9 cellular contexts compared by ENCODE assay signal in the genomic region with DNA sequence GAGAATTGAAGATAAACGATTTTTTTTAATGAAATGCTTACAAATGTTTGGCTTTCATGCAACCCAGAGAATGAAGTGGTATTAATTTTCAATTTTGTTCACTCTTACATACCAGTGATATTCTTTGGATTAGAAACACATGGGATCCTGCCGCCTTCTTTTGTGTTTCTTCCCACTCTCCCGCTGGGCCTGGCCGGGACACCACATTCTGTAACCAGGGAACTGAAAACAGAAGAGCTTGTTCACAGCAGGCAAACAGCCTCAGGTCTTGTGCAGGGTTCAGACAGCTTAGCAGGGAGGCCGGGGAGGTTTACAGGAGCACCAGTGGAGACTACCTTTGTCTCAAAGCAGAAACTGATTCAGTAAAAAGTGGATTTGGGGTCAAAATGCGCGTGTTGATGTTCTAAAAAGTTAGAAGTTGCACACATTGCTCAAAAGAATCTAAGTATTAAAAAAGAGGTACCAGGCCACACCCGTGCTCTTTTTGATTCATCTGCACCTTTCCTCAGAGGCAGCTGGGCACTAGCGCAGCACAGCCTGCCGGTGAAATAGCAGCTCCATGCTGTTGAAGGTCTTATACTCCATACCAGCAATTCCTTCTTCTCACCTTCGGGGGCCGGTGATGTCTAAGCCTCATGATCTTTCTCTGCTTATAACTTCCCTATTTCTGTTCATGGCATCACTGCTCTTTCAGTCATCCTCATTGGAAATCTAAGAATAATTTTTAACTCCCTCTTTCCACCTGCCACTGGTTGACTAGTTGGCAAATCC.
DNase-seq lines count a peak whose midpoint lies in the region; ATAC-seq and TF ChIP-seq lines count a peak whose summit lies in the region.
"Had no signal": no experiment of that assay in that cellular context is flagged by ENCODE, and none has a peak within 500 bp of the region (broad histone marks: within the 10 kb centered on the region; RNA-seq: fewer than 3 reads in every experiment).

No MANE protein-coding gene starts in this region.

- ATAC-seq in sciatic nerve = peak; percentile 92

- H2AFZ ChIP-seq in H9 (ENCODE audit: low read length) (no peak overlapping the region), SK-N-SH (ENCODE audit: low read depth) (peak overlapping the region; percentile 65; the same call in 1 of the 2 replicates)

- no peak overlapping the region for H3K4me3 ChIP-seq in SK-N-SH (ENCODE audit: low read depth in 2 of 2, low read length in 1 of 2)

- no peak overlapping the region for H3K23ac ChIP-seq in H9 (ENCODE audit: insufficient read length, low read depth, low read length)

- H3K9ac ChIP-seq in H9 (ENCODE audit: extremely low read depth, insufficient read length, low read length) (no peak overlapping the region), SK-N-SH (no peak overlapping the region)

- peak; percentile 5; the same call in 1 of the 2 replicates for TF ChIP-seq RAD21 in SK-N-SH (IDR thresholded peaks at IDR 0.05; ENCODE audit: low read length)

- peaks cover 3% of the 10 kb centered on the region for H3F3A ChIP-seq in SK-N-SH (replicated peaks; ENCODE audit: insufficient read depth)

- H3K14ac ChIP-seq in H9 (ENCODE audit: insufficient read depth, low read length) = no peak overlapping the region

- H3K4me1 Mint-ChIP-seq in H9 = peaks cover 25 to 41% of the 10 kb centered on the region in 2 experiments

- H3K79me2 ChIP-seq in H9 (ENCODE audit: insufficient read depth, low read length) = no peaks in the 10 kb centered on the region
- no peaks in the 10 kb centered on the region for H3K79me2 ChIP-seq in SK-N-SH (ENCODE audit: insufficient read depth)

- H4K20me1 ChIP-seq in H9 (ENCODE audit: control insufficient read depth, insufficient read depth, insufficient read length) = no peaks in the 10 kb centered on the region
- H4K20me1 ChIP-seq in SK-N-SH (ENCODE audit: insufficient read depth) = no peaks in the 10 kb centered on the region

- no peak overlapping the region for H3K18ac ChIP-seq in H9 (ENCODE audit: insufficient read length, low read depth, low read length)

- no peak overlapping the region for H2BK5ac ChIP-seq in H9 (ENCODE audit: insufficient read length, low read length)

- H2BK20ac ChIP-seq in H9 (ENCODE audit: low read depth, low read length, poor library complexity, severe bottlenecking) = no peak overlapping the region

- H2BK120ac ChIP-seq in H9 (ENCODE audit: low read depth, low read length, poor library complexity, severe bottlenecking) = no peak overlapping the region

- H3K36me3 Mint-ChIP-seq in H9 (ENCODE audit: insufficient read depth in 1 of 3, low read depth in 3 of 3) = peaks cover 14 to 56% (median 49%) of the 10 kb centered on the region in 3 experiments

- CTCF ChIA-PET in SK-N-SH (lab: Yijun Ruan, JAX) = interaction anchor here (1.1 to 2.2 kb wide), 5 partner anchors 8 to 141 kb away, joined by 3 to 14 read pairs (median 4); no protein-coding TSS in a partner anchor

- H3K27ac Mint-ChIP-seq in H9 = peak overlapping the region; percentile 40 to 92 (median 41); a peak in 4 of 7 replicates

- H3K4ac ChIP-seq in H9 (ENCODE audit: low read depth, low read length) = no peak overlapping the region

- peak; percentile 52 for DNase-seq in H9
- DNase-seq in SK-N-SH = no peak
- DNase-seq in fibroblast of gingiva (ENCODE audit: low read depth) = peak; percentile 92
- peak; percentile 70 for DNase-seq in sciatic nerve (ENCODE audit: low spot score)
- no peak for DNase-seq in NCI-H2029 treated with DMSO at 0.1 percent for 48 hours (lab: John Stamatoyannopoulos, UW)
- no peak for DNase-seq in SK-N-DZ (ENCODE audit: low spot score)
- no peak for DNase-seq in NCI-H187 treated with DMSO at 0.1 percent for 48 hours (lab: John Stamatoyannopoulos, UW)
- DNase-seq in mucosa of gallbladder (ENCODE audit: low spot score) = no peak
- DNase-seq: NCI-H524 had no signal

- intact Hi-C loops in sciatic nerve (cut with DNase I) = no loop called here

- H4K91ac ChIP-seq in H9 (ENCODE audit: insufficient read length, low read depth, low read length) = no peak overlapping the region

- H3T11ph ChIP-seq in H9 (ENCODE audit: low read length) = no peak overlapping the region

- TF ChIP-seq EP300 in SK-N-SH (IDR thresholded peaks at IDR 0.05; ENCODE audit: borderline replicate concordance in 1 of 2, low read depth in 1 of 2, low read length in 1 of 2) = 0 out of 4 replicates have a peak, but pooled peaks of 1 of the 2 experiments have one; percentile 20

- H2AK5ac ChIP-seq in H9 (ENCODE audit: insufficient read length, low read length) = no peak overlapping the region

- POLR2A ChIA-PET in SK-N-SH (lab: Yijun Ruan, JAX) = no interaction called here

- no peaks in the 10 kb centered on the region for H3K9me3 Mint-ChIP-seq in H9

- H4K5ac ChIP-seq in H9 (ENCODE audit: insufficient read length, low read depth, low read length) = no peak overlapping the region

- no peak overlapping the region for H4K8ac ChIP-seq in H9 (replicated peaks; ENCODE audit: insufficient read length, low read depth, low read length)

- no peaks in the 10 kb centered on the region for H3K4me1 ChIP-seq in H9 (ENCODE audit: insufficient read depth, low read length)
- H3K4me1 ChIP-seq in SK-N-SH (ENCODE audit: control insufficient read depth in 1 of 2, insufficient read depth in 2 of 2, low read depth in 1 of 2, low read length in 1 of 2) = peaks cover 0 to 9% of the 10 kb centered on the region in 2 experiments; a peak in 2 of 4 replicates

- no peak overlapping the region for H3K56ac ChIP-seq in H9 (ENCODE audit: insufficient read length, low read depth, low read length)

- H3K9me3 ChIP-seq in H9 (ENCODE audit: control insufficient read depth, low read depth, low read length) = no peaks in the 10 kb centered on the region
- H3K9me3 ChIP-seq in SK-N-SH = no peaks in the 10 kb centered on the region

- no peaks in the 10 kb centered on the region for H3K23me2 ChIP-seq in H9 (ENCODE audit: insufficient read length, low read depth, low read length, poor library complexity, severe bottlenecking)

- no peaks in the 10 kb centered on the region for H3K79me1 ChIP-seq in H9 (ENCODE audit: insufficient read depth, low read depth, low read length, poor library complexity, severe bottlenecking)

- peak; percentile 50 for TF ChIP-seq CTCF in H9 (conservative IDR thresholded peaks at IDR 0.05)
- no peak; the same call in 1 of the 2 replicates for TF ChIP-seq CTCF in SK-N-SH (IDR thresholded peaks at IDR 0.05)

- peaks cover 16 to 18% of the 10 kb centered on the region in 2 experiments for H3K36me3 ChIP-seq in SK-N-SH (replicated peaks in 1 of 2; ENCODE audit: control insufficient read depth in 1 of 2, insufficient read depth in 2 of 2, low read length in 1 of 2)

- H2BK15ac ChIP-seq in H9 (ENCODE audit: low read depth, low read length) = no peak overlapping the region

- no peaks in the 10 kb centered on the region for H3K9me2 ChIP-seq in SK-N-SH

- no peak overlapping the region for H3K4me2 ChIP-seq in H9 (ENCODE audit: insufficient read depth, insufficient read length, low read length)
- H3K4me2 ChIP-seq in SK-N-SH = no peak overlapping the region

- H3K27me3 Mint-ChIP-seq in H9 (ENCODE audit: low read depth) = no peaks in the 10 kb centered on the region; the same call in 1 of the 2 replicates

- no CpG with 5 or more reads among the region's 12 CpGs for WGBS in H9 (ENCODE audit: extremely low coverage, insufficient read length, low lambda C conversion rate)
- 73% methylated on average over 12 of the region's 12 CpGs for WGBS in SK-N-SH (ENCODE audit: low lambda C conversion rate)

- H3K4me3 Mint-ChIP-seq in H9 = peak overlapping the region in 1 of 2 experiments; percentile 30; a peak in 1 of 5 replicates

- no peaks in the 10 kb centered on the region for H3K27me3 ChIP-seq in H9 (ENCODE audit: insufficient read depth, low read length)
- no peaks in the 10 kb centered on the region for H3K27me3 ChIP-seq in SK-N-SH (ENCODE audit: insufficient read depth)

- H2BK12ac ChIP-seq in H9 (ENCODE audit: insufficient read length, low read depth, low read length) = no peak overlapping the region

- H3K27ac ChIP-seq in H9 (ENCODE audit: insufficient read length, low read depth, low read length) (no peak overlapping the region), SK-N-SH (ENCODE audit: low read depth in 2 of 2, low read length in 1 of 2) (peak overlapping the region; percentile 54 to 85; a peak in 3 of 4 replicates)

TF ChIP-seq in SK-N-SH, 30 proteins besides CTCF, POLR2A, EP300 and RAD21:
- TF ChIP-seq RCOR1 (IDR thresholded peaks at IDR 0.05; ENCODE audit: low read length) (no peak), TCF12 (IDR thresholded peaks at IDR 0.05) (peak; percentile 79), SIN3A (IDR thresholded peaks at IDR 0.05; ENCODE audit: borderline replicate concordance, low read depth, low read length) (no peak)
- TF ChIP-seq, protein P1, sequence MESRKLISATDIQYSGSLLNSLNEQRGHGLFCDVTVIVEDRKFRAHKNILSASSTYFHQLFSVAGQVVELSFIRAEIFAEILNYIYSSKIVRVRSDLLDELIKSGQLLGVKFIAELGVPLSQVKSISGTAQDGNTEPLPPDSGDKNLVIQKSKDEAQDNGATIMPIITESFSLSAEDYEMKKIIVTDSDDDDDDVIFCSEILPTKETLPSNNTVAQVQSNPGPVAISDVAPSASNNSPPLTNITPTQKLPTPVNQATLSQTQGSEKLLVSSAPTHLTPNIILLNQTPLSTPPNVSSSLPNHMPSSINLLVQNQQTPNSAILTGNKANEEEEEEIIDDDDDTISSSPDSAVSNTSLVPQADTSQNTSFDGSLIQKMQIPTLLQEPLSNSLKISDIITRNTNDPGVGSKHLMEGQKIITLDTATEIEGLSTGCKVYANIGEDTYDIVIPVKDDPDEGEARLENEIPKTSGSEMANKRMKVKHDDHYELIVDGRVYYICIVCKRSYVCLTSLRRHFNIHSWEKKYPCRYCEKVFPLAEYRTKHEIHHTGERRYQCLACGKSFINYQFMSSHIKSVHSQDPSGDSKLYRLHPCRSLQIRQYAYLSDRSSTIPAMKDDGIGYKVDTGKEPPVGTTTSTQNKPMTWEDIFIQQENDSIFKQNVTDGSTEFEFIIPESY (IDR thresholded peaks at IDR 0.05; ENCODE audit: borderline replicate concordance, low read depth) = no peak

Comparison
In these comparisons a context has a peak if more than half of its experiments do, and no peak if none do; other contexts are left out.
1. DNase-seq: peak in H9 (single experiment), fibroblast of gingiva (single experiment) and sciatic nerve (single experiment); none in SK-N-SH (single experiment), NCI-H2029 treated with DMSO at 0.1 percent for 48 hours (single experiment), SK-N-DZ (single experiment), NCI-H187 treated with DMSO at 0.1 percent for 48 hours (single experiment) and mucosa of gallbladder (single experiment).